17 cellular contexts compared by ENCODE assay signal in genomic region chrX:4320436-4320947, GRCh38.
DNase-seq lines count a peak whose midpoint lies in the region; ATAC-seq and TF ChIP-seq lines count a peak whose summit lies in the region.
"Had no signal": no experiment of that assay in that cellular context is flagged by ENCODE, and none has a peak within 500 bp of the region (broad histone marks: within the 10 kb centered on the region; RNA-seq: fewer than 3 reads in every experiment).

No MANE protein-coding gene starts in this region.

- H3K9me3 ChIP-seq in H9 (ENCODE audit: control insufficient read depth, low read depth, low read length) = no peaks in the 10 kb centered on the region
- no peaks in the 10 kb centered on the region; the same call in 1 of the 2 replicates for H3K9me3 ChIP-seq in PC-9 (ENCODE audit: insufficient read depth, low read depth)
- H3K9me3 ChIP-seq: SJSA1 had no signal

- H3K79me1 ChIP-seq in H9 (ENCODE audit: insufficient read depth, low read depth, low read length, poor library complexity, severe bottlenecking) = no peaks in the 10 kb centered on the region

- H3K27ac ChIP-seq in H9 (ENCODE audit: insufficient read length, low read depth, low read length) = no peak overlapping the region
- H3K27ac ChIP-seq in PC-9 = no peak overlapping the region
- H3K27ac ChIP-seq: RWPE1, SJSA1 had no signal

- H2BK12ac ChIP-seq in H9 (ENCODE audit: insufficient read length, low read depth, low read length) = peak overlapping the region; percentile 51

- peaks cover 14% of the 10 kb centered on the region for H3K4me1 ChIP-seq in H9 (ENCODE audit: insufficient read depth, low read length)
- peaks cover 22% of the 10 kb centered on the region for H3K4me1 ChIP-seq in PC-9 (replicated peaks; ENCODE audit: insufficient read depth)
- H3K4me1 ChIP-seq: SJSA1 had no signal

- H4K5ac ChIP-seq in H9 (ENCODE audit: insufficient read length, low read depth, low read length) = no peak overlapping the region

- CTCF ChIA-PET in PC-9 (lab: Charles Lee) = no interaction called here

- no peak overlapping the region for H3K14ac ChIP-seq in H9 (ENCODE audit: insufficient read depth, low read length)

- H3K9me3 Mint-ChIP-seq in H9 = peaks cover 3 to 5% of the 10 kb centered on the region in 2 experiments

- H3F3A ChIP-seq in PC-9 (ENCODE audit: insufficient read depth, low read depth) = peaks cover 13% of the 10 kb centered on the region

- no peak for ATAC-seq in HG02970 (IDR thresholded peaks at IDR 0.05; ENCODE audit: low FRiP score, unreplicated experiment)

- H3K79me2 ChIP-seq in H9 (ENCODE audit: insufficient read depth, low read length) (no peaks in the 10 kb centered on the region), PC-9 (ENCODE audit: low read depth) (no peaks in the 10 kb centered on the region)

- no peak overlapping the region for H4K91ac ChIP-seq in H9 (ENCODE audit: insufficient read length, low read depth, low read length)

- no peak overlapping the region for H2BK15ac ChIP-seq in H9 (ENCODE audit: low read depth, low read length)

- peak overlapping the region; percentile 78 for H2BK20ac ChIP-seq in H9 (ENCODE audit: low read depth, low read length, poor library complexity, severe bottlenecking)

- H3K36me3 ChIP-seq in PC-9 (ENCODE audit: low read depth) = no peaks in the 10 kb centered on the region
- H3K36me3 ChIP-seq: SJSA1 had no signal

- no peak overlapping the region for H3K56ac ChIP-seq in H9 (ENCODE audit: insufficient read length, low read depth, low read length)

- no peak overlapping the region for H3K4ac ChIP-seq in H9 (ENCODE audit: low read depth, low read length)

- H2BK120ac ChIP-seq in H9 (ENCODE audit: low read depth, low read length, poor library complexity, severe bottlenecking) = no peak overlapping the region

- no peak overlapping the region for H3K4me3 Mint-ChIP-seq in H9
- H3K4me3 Mint-ChIP-seq: CD4-positive, CD25-positive, alpha-beta regulatory T cell had no signal

- peaks cover 28 to 33% of the 10 kb centered on the region in 2 experiments for H3K4me1 Mint-ChIP-seq in H9
- H3K4me1 Mint-ChIP-seq: CD4-positive, CD25-positive, alpha-beta regulatory T cell had no signal

- no CpG with 5 or more reads among the region's 9 CpGs for WGBS in H9 (ENCODE audit: extremely low coverage, insufficient read length, low lambda C conversion rate)

- H4K8ac ChIP-seq in H9 (replicated peaks; ENCODE audit: insufficient read length, low read depth, low read length) = no peak overlapping the region

- intact Hi-C loops in PC-9 (cut with micrococcal nuclease; ENCODE audit: unreplicated experiment) = no loop called here

- no peak overlapping the region for H2AK5ac ChIP-seq in H9 (ENCODE audit: insufficient read length, low read length)

- no peak overlapping the region for H3K4me3 ChIP-seq in PC-9
- H3K4me3 ChIP-seq: SJSA1 had no signal

- H3K9me2 ChIP-seq in PC-9 (ENCODE audit: insufficient read depth) = no peaks in the 10 kb centered on the region; the same call in 1 of the 2 replicates

- no peaks in the 10 kb centered on the region for H3K27me3 Mint-ChIP-seq in H9 (ENCODE audit: low read depth)
- H3K27me3 Mint-ChIP-seq: CD4-positive, CD25-positive, alpha-beta regulatory T cell had no signal

- BruUV-seq in PC-9 (replicated peaks; lab: Mats Ljungman, UMichigan) = no TSS peak

- H2BK5ac ChIP-seq in H9 (ENCODE audit: insufficient read length, low read length) = no peak overlapping the region

- H2AFZ ChIP-seq in H9 (ENCODE audit: low read length) = peak overlapping the region; percentile 73
- H2AFZ ChIP-seq in PC-9 = 0 out of 2 replicates have a peak overlapping the region, but pooled peaks have one; percentile 53

- POLR2A ChIA-PET in PC-9 (lab: Charles Lee; ENCODE audit: unreplicated experiment) = no interaction called here

- H3K23me2 ChIP-seq in H9 (ENCODE audit: insufficient read length, low read depth, low read length, poor library complexity, severe bottlenecking) = no peaks in the 10 kb centered on the region

- peak overlapping the region in 2 of 3 experiments; percentile 33 to 90; a peak in 4 of 7 replicates for H3K27ac Mint-ChIP-seq in H9
- H3K27ac Mint-ChIP-seq: CD4-positive, CD25-positive, alpha-beta regulatory T cell had no signal

- H3K27me3 ChIP-seq in H9 (ENCODE audit: insufficient read depth, low read length) (no peaks in the 10 kb centered on the region), PC-9 (ENCODE audit: insufficient read depth, low read depth) (no peaks in the 10 kb centered on the region)
- H3K27me3 ChIP-seq: SJSA1 had no signal

- H3K4me2 ChIP-seq in H9 (ENCODE audit: insufficient read depth, insufficient read length, low read length) (no peak overlapping the region), PC-9 (no peak overlapping the region)

- no peak overlapping the region for H3K23ac ChIP-seq in H9 (ENCODE audit: insufficient read length, low read depth, low read length)

- DNase-seq in H9 (no peak), PC-9 (peak in 1 of 2 experiments; percentile 2), iPS-NIHi11 (ENCODE audit: low spot score) (peak; percentile 8), retina (peak; percentile 13), HK-2 (ENCODE audit: unreplicated experiment) (no peak)
- DNase-seq in NK-92 treated with Interleukin-12 subunit alpha and Interleukin-12 subunit beta, amount 100 ng/mL, for 24 hours (lab: John Stamatoyannopoulos, UW) = no peak
- DNase-seq: CD4-positive, CD25-positive, alpha-beta regulatory T cell; DMS79 treated with DMSO at 0.1 percent for 48 hours; GDM1; MV-4-11; NCI-H1417 treated with DMSO at 0.1 percent for 48 hours; NCI-H2029; NCI-H2171 treated with DMSO at 0.1 percent for 48 hours; NCI-H510A had no signal

- no peak overlapping the region for H3K18ac ChIP-seq in H9 (ENCODE audit: insufficient read length, low read depth, low read length)

- H3K36me3 Mint-ChIP-seq in H9 (ENCODE audit: insufficient read depth in 1 of 3, low read depth in 3 of 3) = peaks cover 0 to 13% (median 3%) of the 10 kb centered on the region in 3 experiments; a peak in 4 of 7 replicates
- H3K36me3 Mint-ChIP-seq: CD4-positive, CD25-positive, alpha-beta regulatory T cell had no signal

- H3K9ac ChIP-seq in H9 (ENCODE audit: extremely low read depth, insufficient read length, low read length) = no peak overlapping the region

- no peak overlapping the region for H3T11ph ChIP-seq in H9 (ENCODE audit: low read length)

- TF ChIP-seq CTCF in H9 (conservative IDR thresholded peaks at IDR 0.05) (no peak), PC-9 (conservative IDR thresholded peaks at IDR 0.05) (no peak)

- H4K20me1 ChIP-seq in H9 (ENCODE audit: control insufficient read depth, insufficient read depth, insufficient read length) = no peaks in the 10 kb centered on the region
- no peaks in the 10 kb centered on the region for H4K20me1 ChIP-seq in PC-9 (ENCODE audit: insufficient read depth)

Comparison
In these comparisons a context has a peak if more than half of its experiments do, and no peak if none do; other contexts are left out.
1. DNase-seq: peak in iPS-NIHi11 (single experiment) and retina (single experiment); none in H9 (single experiment), HK-2 (single experiment) and NK-92 treated with Interleukin-12 subunit alpha and Interleukin-12 subunit beta, amount 100 ng/mL, for 24 hours (single experiment).